ENCODE assay signal across 8 cellular contexts in genomic region chr2:159617651-159618050, GRCh38. TPM values are rescaled to one million over a fixed set of nuclear protein-coding genes. Genes with fewer than 3 reads are reported as not detected.
DNase-seq lines count a peak whose midpoint lies in the region; ATAC-seq and TF ChIP-seq lines count a peak whose summit lies in the region.

No MANE protein-coding gene starts in this region.

- H3K4me3 ChIP-seq in thyroid gland (replicated peaks in 1 of 3) = no peak overlapping the region

- no peak overlapping the region for H3K27ac ChIP-seq in thyroid gland

- no peak for ATAC-seq in stimulated activated naive CD8-positive, alpha-beta T cell treated with anti-CD3 and anti-CD28 coated beads, Interleukin-15, amount 100 ng/mL, for 72 hours

- no peak for TF ChIP-seq POLR2A in thyroid gland (IDR thresholded peaks at IDR 0.05)

- H3K9me3 Mint-ChIP-seq in glutamatergic neuron (ENCODE audit: unreplicated experiment) = peaks cover 19% of the 10 kb centered on the region
- no peaks in the 10 kb centered on the region for H3K9me3 Mint-ChIP-seq in stimulated activated naive CD8-positive, alpha-beta T cell treated with anti-CD3 and anti-CD28 coated beads, Interleukin-15, amount 100 ng/mL, for 72 hours

- H3K36me3 Mint-ChIP-seq in glutamatergic neuron (ENCODE audit: unreplicated experiment) = peaks cover 10% of the 10 kb centered on the region

- H3K27me3 ChIP-seq in thyroid gland = no peaks in the 10 kb centered on the region

- TF ChIP-seq CTCF in glutamatergic neuron (IDR thresholded peaks at IDR 0.05; ENCODE audit: partially characterized antibody, unreplicated experiment) (no peak), thyroid gland (IDR thresholded peaks at IDR 0.05) (no peak)

- no peaks in the 10 kb centered on the region for H3K36me3 ChIP-seq in thyroid gland

- peak overlapping the region; percentile 98 for H3K4me3 Mint-ChIP-seq in glutamatergic neuron (ENCODE audit: unreplicated experiment)
- H3K4me3 Mint-ChIP-seq in stimulated activated naive CD8-positive, alpha-beta T cell treated with anti-CD3 and anti-CD28 coated beads, Interleukin-15, amount 100 ng/mL, for 72 hours = no peak overlapping the region

- peak; percentile 29 for DNase-seq in NCI-H510A treated with DMSO at 0.1 percent for 48 hours (lab: John Stamatoyannopoulos, UW)
- DNase-seq in NCI-H510A (lab: John Stamatoyannopoulos, UW) = no peak
- DNase-seq in OCI-M1 (lab: John Stamatoyannopoulos, UW) = peak; percentile 19
- no peak for DNase-seq in glutamatergic neuron
- peak; percentile 50 to 57 for DNase-seq in thyroid gland
- no peak for DNase-seq in stimulated activated naive CD8-positive, alpha-beta T cell treated with anti-CD3 and anti-CD28 coated beads, Interleukin-15, amount 100 ng/mL, for 72 hours
- no peak for DNase-seq in stimulated activated CD4-positive, alpha-beta T cell treated with anti-CD3 and anti-CD28 coated beads, Interleukin-4, amount 100 ng/mL, for 24 hours
- no peak for DNase-seq in kidney tubule cell (ENCODE audit: low spot score)

- peaks cover 11 to 15% of the 10 kb centered on the region in 2 donors for H3K4me1 ChIP-seq in thyroid gland

- H3K27me3 Mint-ChIP-seq in glutamatergic neuron (ENCODE audit: unreplicated experiment) = peaks cover 17% of the 10 kb centered on the region
- H3K27me3 Mint-ChIP-seq in stimulated activated naive CD8-positive, alpha-beta T cell treated with anti-CD3 and anti-CD28 coated beads, Interleukin-15, amount 100 ng/mL, for 72 hours = peaks cover 7% of the 10 kb centered on the region

- intact Hi-C loops in thyroid gland (cut with DNase I) = no loop called here

- no peaks in the 10 kb centered on the region for H3K9me3 ChIP-seq in thyroid gland

- H3K27ac Mint-ChIP-seq in glutamatergic neuron (ENCODE audit: unreplicated experiment) = peak overlapping the region; percentile 99
- no peak overlapping the region for H3K27ac Mint-ChIP-seq in stimulated activated naive CD8-positive, alpha-beta T cell treated with anti-CD3 and anti-CD28 coated beads, Interleukin-15, amount 100 ng/mL, for 72 hours

- H3K4me1 Mint-ChIP-seq in glutamatergic neuron (ENCODE audit: low read depth, unreplicated experiment) = peaks cover 6% of the 10 kb centered on the region
- peaks cover 13% of the 10 kb centered on the region for H3K4me1 Mint-ChIP-seq in stimulated activated naive CD8-positive, alpha-beta T cell treated with anti-CD3 and anti-CD28 coated beads, Interleukin-15, amount 100 ng/mL, for 72 hours

- WGBS in thyroid gland, 2 donors = 8 to 14% methylated on average over 2 of the region's 2 CpGs

RNA-seq across cellular contexts. Expression of gene BAZ2B, which starts 1.3 kb away (rescaled TPM):
- total RNA-seq in glutamatergic neuron (ENCODE audit: unreplicated experiment) (226 TPM), thyroid gland (100 to 1,000 TPM; 122 to 181 (median 143) TPM)

Comparison
In these comparisons a context has a peak if more than half of its experiments do, and no peak if none do; other contexts are left out.
1. DNase-seq: peak in NCI-H510A treated with DMSO at 0.1 percent for 48 hours (single experiment), OCI-M1 (single experiment) and thyroid gland (2 of 2); none in NCI-H510A (single experiment), glutamatergic neuron (single experiment), stimulated activated naive CD8-positive, alpha-beta T cell treated with anti-CD3 and anti-CD28 coated beads, Interleukin-15, amount 100 ng/mL, for 72 hours (0 of 2), stimulated activated CD4-positive, alpha-beta T cell treated with anti-CD3 and anti-CD28 coated beads, Interleukin-4, amount 100 ng/mL, for 24 hours (single experiment) and kidney tubule cell (single experiment).